1 cellular context compared by ENCODE assay signal in genomic region chr6:16759646-16760535, GRCh38.
TF ChIP-seq lines count a peak whose summit lies in the region.

No MANE protein-coding gene starts in this region.

TF ChIP-seq in WTC11, 78 proteins besides CTCF, POLR2A, EP300 and RAD21 (continued from another document):
- TF ChIP-seq JUN (CRISPR knock-in tag; IDR thresholded peaks at IDR 0.05): no peak
TF ChIP-seq in WTC11: peak in this region for 4.
